ENCODE assay signal across 8 cellular contexts in genomic region chr10:22988581-22989360, GRCh38.
A peak's percentile ranks its signal among the peaks of the same experiment; 100 is the strongest.
DNase-seq lines count a peak whose midpoint lies in the region; ATAC-seq and TF ChIP-seq lines count a peak whose summit lies in the region.

No MANE protein-coding gene starts in this region.

- peaks cover 23% of the 10 kb centered on the region for H3K27me3 Mint-ChIP-seq in HFFc6 (ENCODE audit: insufficient read depth)
- peaks cover 12% of the 10 kb centered on the region for H3K27me3 Mint-ChIP-seq in central memory CD8-positive, alpha-beta T cell

- no peaks in the 10 kb centered on the region for H3K9me3 Mint-ChIP-seq in HFFc6
- no peaks in the 10 kb centered on the region for H3K9me3 Mint-ChIP-seq in central memory CD8-positive, alpha-beta T cell

- no peaks in the 10 kb centered on the region for H3K4me1 Mint-ChIP-seq in HFFc6 (ENCODE audit: low read depth)
- no peaks in the 10 kb centered on the region for H3K4me1 Mint-ChIP-seq in central memory CD8-positive, alpha-beta T cell

- no peaks in the 10 kb centered on the region for H3K36me3 Mint-ChIP-seq in HFFc6 (ENCODE audit: low read depth)
- H3K36me3 Mint-ChIP-seq in central memory CD8-positive, alpha-beta T cell (ENCODE audit: insufficient read depth): peaks cover 2% of the 10 kb centered on the region

- H3K27ac Mint-ChIP-seq in HFFc6: no peak overlapping the region
- H3K27ac Mint-ChIP-seq in central memory CD8-positive, alpha-beta T cell (ENCODE audit: low read depth): no peak overlapping the region

- DNase-seq in DMS114 treated with DMSO at 0.1 percent for 48 hours (lab: John Stamatoyannopoulos, UW; ENCODE audit: unreplicated experiment) (peak; percentile 64), HFFc6 (peak; percentile 35), NCI-H2196 (lab: John Stamatoyannopoulos, UW; ENCODE audit: unreplicated experiment) (peak; percentile 58), left colon (peak in 1 of 2 donors; percentile 53)
- peak; percentile 61 for DNase-seq in activated CD4-positive, CD25-positive, alpha-beta regulatory T cell treated with anti-CD3 and anti-CD28 coated beads, Interleukin-2, amount 50 U/mL, for 16 hours (ENCODE audit: low read depth, low spot score)
- peak; percentile 55 to 69 for DNase-seq in central memory CD8-positive, alpha-beta T cell (ENCODE audit: low spot score in 2 of 2)
- DNase-seq in stimulated activated CD4-positive, alpha-beta T cell treated with anti-CD3 and anti-CD28 coated beads, Interleukin-2, amount 100 ng/mL, for 48 hours: peak; percentile 66 to 74

- intact Hi-C loops in left colon (cut with DNase I, micrococcal nuclease): loop anchor here in 1 of 2 donors (5.0 to 10.0 kb wide), 3 partner anchors 414 to 1494 kb away; no protein-coding TSS in a partner anchor

- no peak overlapping the region for H3K4me3 Mint-ChIP-seq in HFFc6
- H3K4me3 Mint-ChIP-seq in central memory CD8-positive, alpha-beta T cell: no peak overlapping the region

- TF ChIP-seq CTCF in HFFc6 (IDR thresholded peaks at IDR 0.05): peak; percentile 98

- peak; percentile 68 for ATAC-seq in central memory CD8-positive, alpha-beta T cell (replicated peaks; ENCODE audit: extremely low read depth, poor library complexity, severe bottlenecking)
- ATAC-seq in left colon (peak; percentile 66), GM19452 (IDR thresholded peaks at IDR 0.05; ENCODE audit: unreplicated experiment) (no peak)
